In the genomic region with DNA sequence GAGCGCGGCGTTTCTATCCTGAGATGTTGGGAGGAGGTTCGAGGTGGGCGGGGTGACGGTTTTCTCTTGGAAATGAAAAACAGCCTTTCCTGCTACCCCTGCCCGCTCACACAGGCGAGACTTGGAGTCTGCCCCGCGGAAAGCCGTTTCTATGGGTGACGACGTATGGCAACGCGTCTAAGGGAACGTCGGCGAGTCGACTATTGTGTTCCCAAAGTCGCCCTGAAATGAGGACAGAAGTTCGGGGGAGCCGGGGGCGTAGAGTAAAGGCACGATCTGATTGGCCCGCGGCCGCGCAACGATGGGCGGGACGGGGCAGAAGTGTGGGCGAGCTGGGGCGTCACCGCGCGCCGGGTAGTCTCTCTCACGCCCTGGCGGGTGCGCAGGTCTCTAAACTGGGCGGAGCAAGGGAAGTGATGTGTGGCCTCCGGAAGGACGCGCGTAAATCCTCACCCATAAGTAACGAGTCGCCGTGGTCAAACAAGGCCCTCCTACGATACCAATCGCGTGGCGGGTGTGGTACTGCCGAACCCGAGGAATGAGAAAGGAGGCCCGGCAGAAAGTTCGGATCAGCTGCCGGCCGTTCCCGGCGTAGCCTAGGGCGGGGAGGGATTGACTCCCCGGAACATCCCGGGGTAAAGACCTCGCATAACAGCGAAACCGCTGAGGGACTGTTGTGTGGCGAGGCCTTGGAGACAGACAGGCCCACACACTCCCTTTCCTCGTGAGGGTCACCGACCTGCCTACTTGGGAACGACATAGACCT, we compare ENCODE assay signal across 8 cellular contexts.
A peak's percentile ranks its signal among the peaks of the same experiment; 100 is the strongest.
DNase-seq lines count a peak whose midpoint lies in the region; ATAC-seq and TF ChIP-seq lines count a peak whose summit lies in the region.

No MANE protein-coding gene starts in this region.

- H3K27ac ChIP-seq in thymus (ENCODE audit: low read depth), result peak overlapping the region; percentile 96

- POLR2A ChIA-PET in activated naive CD8-positive, alpha-beta T cell treated with anti-CD3 and anti-CD28 coated beads, Interleukin-2, amount 10 ng/mL, durations not matched to agents 7 days and 5 days (lab: Charles Lee), result interaction anchor here (0.9 to 1.7 kb wide), 6 partner anchors 50 to 299 kb away, joined by 3 to 8 read pairs (median 3); a partner anchor contains a TSS

- peak; percentile 99 for ATAC-seq in HG02678 (IDR thresholded peaks at IDR 0.05; ENCODE audit: unreplicated experiment)
- ATAC-seq in activated naive CD8-positive, alpha-beta T cell treated with anti-CD3 and anti-CD28 coated beads, Interleukin-2, amount 10 ng/mL, durations not matched to agents 7 days and 5 days (ENCODE audit: low read depth), result peak; percentile 98

- no peaks in the 10 kb centered on the region for H3K9me3 Mint-ChIP-seq in activated naive CD8-positive, alpha-beta T cell treated with anti-CD3 and anti-CD28 coated beads, Interleukin-2, amount 10 ng/mL, durations not matched to agents 7 days and 5 days
- no peaks in the 10 kb centered on the region for H3K9me3 Mint-ChIP-seq in osteocyte (ENCODE audit: unreplicated experiment)

- peak overlapping the region; percentile 92 for H3K4me3 Mint-ChIP-seq in activated naive CD8-positive, alpha-beta T cell treated with anti-CD3 and anti-CD28 coated beads, Interleukin-2, amount 10 ng/mL, durations not matched to agents 7 days and 5 days
- H3K4me3 Mint-ChIP-seq in osteocyte (ENCODE audit: unreplicated experiment), result peak overlapping the region; percentile 96

- DNase-seq in GM12864 (ENCODE audit: low read depth) (peak; percentile 96), NCI-H1105 treated with DMSO at 0.1 percent for 48 hours (lab: John Stamatoyannopoulos, UW) (peak; percentile 93), SKM-1 treated with dmso at 0.1 percent for 144 hours (lab: John Stamatoyannopoulos, UW; ENCODE audit: unreplicated experiment) (peak; percentile 97), head of caudate nucleus (peak; percentile 94 to 99 (median 98)), osteocyte (ENCODE audit: extremely low spot score, unreplicated experiment) (peak; percentile 99)
- peak; percentile 96 for DNase-seq in activated naive CD8-positive, alpha-beta T cell treated with anti-CD3 and anti-CD28 coated beads, Interleukin-2, amount 10 ng/mL, durations not matched to agents 7 days and 5 days

- H3K27ac Mint-ChIP-seq in activated naive CD8-positive, alpha-beta T cell treated with anti-CD3 and anti-CD28 coated beads, Interleukin-2, amount 10 ng/mL, durations not matched to agents 7 days and 5 days, result peak overlapping the region; percentile 97
- peak overlapping the region; percentile 100 for H3K27ac Mint-ChIP-seq in osteocyte (ENCODE audit: unreplicated experiment)

- no peaks in the 10 kb centered on the region for H3K36me3 ChIP-seq in thymus (ENCODE audit: control insufficient read depth, insufficient read depth)

- intact Hi-C loops in head of caudate nucleus (cut with DNase I), result loop anchor here (2.0 to 5.0 kb wide), 2 partner anchors 67 to 225 kb away; a partner anchor contains a TSS

- WGBS in thymus, result 2% methylated on average over 70 of the region's 70 CpGs

- peaks cover 7% of the 10 kb centered on the region for H3K4me1 Mint-ChIP-seq in activated naive CD8-positive, alpha-beta T cell treated with anti-CD3 and anti-CD28 coated beads, Interleukin-2, amount 10 ng/mL, durations not matched to agents 7 days and 5 days
- H3K4me1 Mint-ChIP-seq in osteocyte (ENCODE audit: unreplicated experiment), result peaks cover 28% of the 10 kb centered on the region

- H3K27me3 ChIP-seq in thymus (ENCODE audit: control insufficient read depth, insufficient read depth), result no peaks in the 10 kb centered on the region

- H3K9me3 ChIP-seq in thymus (ENCODE audit: control insufficient read depth), result no peaks in the 10 kb centered on the region

- no peaks in the 10 kb centered on the region for H3K36me3 Mint-ChIP-seq in activated naive CD8-positive, alpha-beta T cell treated with anti-CD3 and anti-CD28 coated beads, Interleukin-2, amount 10 ng/mL, durations not matched to agents 7 days and 5 days
- peaks cover 2% of the 10 kb centered on the region for H3K36me3 Mint-ChIP-seq in osteocyte (ENCODE audit: unreplicated experiment)

- H3K4me3 ChIP-seq in GM12864 (ENCODE audit: low read depth, low read length), result peak overlapping the region; percentile 70
- H3K4me3 ChIP-seq in thymus (ENCODE audit: low read length), result peak overlapping the region; percentile 70

- peaks cover 3% of the 10 kb centered on the region for H3K27me3 Mint-ChIP-seq in activated naive CD8-positive, alpha-beta T cell treated with anti-CD3 and anti-CD28 coated beads, Interleukin-2, amount 10 ng/mL, durations not matched to agents 7 days and 5 days
- H3K27me3 Mint-ChIP-seq in osteocyte (ENCODE audit: unreplicated experiment), result peaks cover 3% of the 10 kb centered on the region

- peaks cover 2% of the 10 kb centered on the region for H3K4me1 ChIP-seq in thymus (ENCODE audit: control insufficient read depth, insufficient read depth, low read length)

- TF ChIP-seq CTCF in GM12864 (IDR thresholded peaks at IDR 0.05; ENCODE audit: low read depth, low read length, missing control alignments), result no peak
- TF ChIP-seq CTCF in osteocyte (IDR thresholded peaks at IDR 0.05), result no peak

Comparison
In these comparisons a context has a peak if more than half of its experiments do, and no peak if none do; other contexts are left out.
1. Peak in every context shown above with its lines: DNase-seq, ATAC-seq, H3K4me3 ChIP-seq and H3K27ac ChIP-seq.